In the genomic region with DNA sequence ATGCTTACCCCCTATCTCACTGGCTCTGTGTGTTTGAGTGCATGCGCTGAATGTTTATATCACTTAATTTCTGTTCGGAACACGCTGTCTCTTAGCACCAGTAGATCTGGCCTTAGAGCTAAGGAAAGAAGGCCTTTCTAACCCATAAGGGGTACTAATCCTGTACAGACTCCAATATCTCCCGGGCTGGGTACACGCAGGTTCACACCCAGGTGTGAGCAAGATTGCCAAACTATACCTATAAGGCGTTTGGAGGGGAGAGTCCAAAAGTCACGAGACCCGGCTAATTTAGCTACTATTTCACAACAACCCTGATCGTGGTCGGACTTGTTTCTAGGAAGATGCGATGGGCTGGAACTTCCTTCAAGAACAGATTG, we compare ENCODE assay signal across 8 cellular contexts. TPM values are rescaled to one million over a fixed set of nuclear protein-coding genes. Genes with fewer than 3 reads are reported as not detected.
DNase-seq lines count a peak whose midpoint lies in the region; ATAC-seq and TF ChIP-seq lines count a peak whose summit lies in the region.

No MANE protein-coding gene starts in this region.

- H3K27ac Mint-ChIP-seq in chondrocyte (ENCODE audit: unreplicated experiment): peak overlapping the region; percentile 73
- H3K27ac Mint-ChIP-seq in natural killer cell treated with Interleukin-12 subunit alpha and Interleukin-12 subunit beta and Interleukin-15 and Interleukin-18, amount 100 ng/mL, for 72 hours: peak overlapping the region; percentile 88 to 94

- H3K4me1 Mint-ChIP-seq in chondrocyte (ENCODE audit: low read depth): peaks cover 19% of the 10 kb centered on the region
- peaks cover 16 to 24% of the 10 kb centered on the region in 2 donors for H3K4me1 Mint-ChIP-seq in natural killer cell treated with Interleukin-12 subunit alpha and Interleukin-12 subunit beta and Interleukin-15 and Interleukin-18, amount 100 ng/mL, for 72 hours (ENCODE audit: low read depth in 2 of 2)

- no peaks in the 10 kb centered on the region for H3K9me3 ChIP-seq in KOPT-K1 (ENCODE audit: insufficient read depth, low read length, poor library complexity, severe bottlenecking)

- peaks cover 23% of the 10 kb centered on the region for H3K36me3 ChIP-seq in KOPT-K1 (ENCODE audit: insufficient read depth, low read length)

- peak; percentile 8 to 52 for ATAC-seq in natural killer cell treated with Interleukin-12 subunit alpha and Interleukin-12 subunit beta and Interleukin-15 and Interleukin-18, amount 100 ng/mL, for 72 hours

- H3K36me3 Mint-ChIP-seq in chondrocyte (ENCODE audit: low read depth): no peaks in the 10 kb centered on the region
- H3K36me3 Mint-ChIP-seq in natural killer cell treated with Interleukin-12 subunit alpha and Interleukin-12 subunit beta and Interleukin-15 and Interleukin-18, amount 100 ng/mL, for 72 hours: peaks cover 6% of the 10 kb centered on the region

- peak overlapping the region; percentile 82 for H3K27ac ChIP-seq in KOPT-K1 (ENCODE audit: low read depth, low read length, poor library complexity, severe bottlenecking)

- H3K27me3 Mint-ChIP-seq in chondrocyte (ENCODE audit: low read depth): peaks cover 4% of the 10 kb centered on the region
- peaks cover 2 to 4% of the 10 kb centered on the region in 2 donors for H3K27me3 Mint-ChIP-seq in natural killer cell treated with Interleukin-12 subunit alpha and Interleukin-12 subunit beta and Interleukin-15 and Interleukin-18, amount 100 ng/mL, for 72 hours

- no peak for TF ChIP-seq CTCF in chondrocyte (IDR thresholded peaks at IDR 0.05)

- DNase-seq in NCI-H2171 treated with DMSO at 0.1 percent for 48 hours (lab: John Stamatoyannopoulos, UW): peak; percentile 65
- DNase-seq in NCI-H2171 (lab: John Stamatoyannopoulos, UW): no peak
- DNase-seq in chondrocyte (ENCODE audit: low spot score): no peak
- DNase-seq in natural killer cell treated with Interleukin-12 subunit alpha and Interleukin-12 subunit beta and Interleukin-15 and Interleukin-18, amount 100 ng/mL, for 72 hours (ENCODE audit: low spot score): no peak
- no peak for DNase-seq in NCI-H2081 treated with DMSO at 0.1 percent for 48 hours (lab: John Stamatoyannopoulos, UW)
- DNase-seq in NCI-H446 (lab: John Stamatoyannopoulos, UW): no peak
- no peak for DNase-seq in mucosa of gallbladder (ENCODE audit: low spot score)

- H3K4me3 Mint-ChIP-seq in chondrocyte (ENCODE audit: unreplicated experiment): peak overlapping the region; percentile 98
- peak overlapping the region; percentile 97 for H3K4me3 Mint-ChIP-seq in natural killer cell treated with Interleukin-12 subunit alpha and Interleukin-12 subunit beta and Interleukin-15 and Interleukin-18, amount 100 ng/mL, for 72 hours

- H3K9me3 Mint-ChIP-seq in chondrocyte (ENCODE audit: low read depth): no peaks in the 10 kb centered on the region
- no peaks in the 10 kb centered on the region for H3K9me3 Mint-ChIP-seq in natural killer cell treated with Interleukin-12 subunit alpha and Interleukin-12 subunit beta and Interleukin-15 and Interleukin-18, amount 100 ng/mL, for 72 hours

RNA-seq across cellular contexts. Expression of a gene that starts 0.7 kb away (rescaled TPM):
- total RNA-seq in chondrocyte: 2.9 to 7.1 TPM (median 3.6 TPM) in 3 replicates
- 10 to 100 TPM; 14.0 to 31.3 TPM for total RNA-seq in natural killer cell treated with Interleukin-12 subunit alpha and Interleukin-12 subunit beta and Interleukin-15 and Interleukin-18, amount 100 ng/mL, for 72 hours
- total RNA-seq in mucosa of gallbladder: 4.1 TPM
